ENCODE assay signal across 26 cellular contexts in the genomic region with DNA sequence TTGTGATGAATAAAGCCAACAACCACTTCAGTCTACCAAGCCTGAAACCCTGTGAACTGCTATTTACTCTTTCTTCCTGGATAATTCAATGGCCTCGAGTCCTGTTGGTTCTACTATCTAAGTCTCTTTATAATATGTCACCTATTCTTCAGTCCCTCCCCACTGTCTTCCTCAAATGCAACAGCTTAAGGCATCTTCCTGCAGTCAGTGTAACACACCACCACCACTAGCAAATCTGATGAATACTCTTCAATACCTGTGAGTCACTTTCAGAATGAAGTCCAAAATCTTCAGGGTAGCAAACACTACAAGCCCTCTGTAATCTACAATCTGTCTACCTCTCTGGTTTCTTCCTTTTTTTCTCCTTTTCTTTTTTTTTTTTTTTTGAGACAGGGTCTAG. TPM values are rescaled to one million over a fixed set of nuclear protein-coding genes. Genes with fewer than 3 reads are reported as not detected.
A peak's percentile ranks its signal among the peaks of the same experiment; 100 is the strongest.
DNase-seq lines count a peak whose midpoint lies in the region; ATAC-seq and TF ChIP-seq lines count a peak whose summit lies in the region.
"Had no signal": no experiment of that assay in that cellular context is flagged by ENCODE, and none has a peak within 500 bp of the region (broad histone marks: within the 10 kb centered on the region; RNA-seq: fewer than 3 reads in every experiment).

No MANE protein-coding gene starts in this region.

- no peaks in the 10 kb centered on the region for H3K27me3 ChIP-seq in DND-41 (ENCODE audit: insufficient read depth, low read length, poor library complexity)
- H3K27me3 ChIP-seq: ovary had no signal

- no peak overlapping the region for H3K4me3 ChIP-seq in DND-41 (ENCODE audit: low read depth in 1 of 2, low read length in 2 of 2)
- H3K4me3 ChIP-seq: HAP-1, K562, ovary, smooth muscle cell had no signal

- H3K27ac ChIP-seq in DND-41 (ENCODE audit: low read length), result no peak overlapping the region
- H3K27ac ChIP-seq: ovary had no signal

- peak; percentile 97 for ATAC-seq in activated CD4-positive, alpha-beta T cell treated with anti-CD3 and anti-CD28 coated beads for 36 hours
- ATAC-seq in DND-41 (ENCODE audit: insufficient read depth, low read depth) (0 out of 3 replicates have a peak, but pooled peaks have one; percentile 37), memory B cell (ENCODE audit: low read depth) (peak; percentile 17), HG02763 (IDR thresholded peaks at IDR 0.05; ENCODE audit: unreplicated experiment) (no peak)
- ATAC-seq in activated T-helper 17 cell treated with anti-CD3 and anti-CD28 coated beads, Interleukin-2, amount 50 U/mL, for 72 hours (replicated peaks), result peak; percentile 89
- ATAC-seq: K562, Panc1 had no signal

- H3K36me3 ChIP-seq in DND-41 (ENCODE audit: insufficient read depth, low read length), result peaks cover 18% of the 10 kb centered on the region
- H3K36me3 ChIP-seq: HAP-1, ovary had no signal

- no peaks in the 10 kb centered on the region for H3K4me1 ChIP-seq in DND-41 (ENCODE audit: insufficient read depth, low read length)
- H3K4me1 ChIP-seq: HAP-1 had no signal

- peaks cover 28% of the 10 kb centered on the region for H3K4me1 Mint-ChIP-seq in activated CD4-positive, alpha-beta T cell treated with anti-CD3 and anti-CD28 coated beads for 36 hours
- peaks cover 15% of the 10 kb centered on the region for H3K4me1 Mint-ChIP-seq in activated T-helper 17 cell treated with anti-CD3 and anti-CD28 coated beads, Interleukin-2, amount 50 U/mL, for 72 hours
- peaks cover 19% of the 10 kb centered on the region for H3K4me1 Mint-ChIP-seq in memory B cell
- no peaks in the 10 kb centered on the region for H3K4me1 Mint-ChIP-seq in glutamatergic neuron (ENCODE audit: low read depth, unreplicated experiment)

- no peak overlapping the region for H3K4me2 ChIP-seq in DND-41 (ENCODE audit: insufficient read depth, low read length)
- H3K4me2 ChIP-seq: smooth muscle cell had no signal

- H3K79me2 ChIP-seq in DND-41 (ENCODE audit: insufficient read depth, low read length), result peaks cover 92% of the 10 kb centered on the region

- peaks cover 17% of the 10 kb centered on the region; the same call in 1 of the 2 replicates for H4K20me1 ChIP-seq in DND-41 (ENCODE audit: insufficient read depth, low read length)

- peaks cover 23% of the 10 kb centered on the region for H3K9me3 Mint-ChIP-seq in activated CD4-positive, alpha-beta T cell treated with anti-CD3 and anti-CD28 coated beads for 36 hours (ENCODE audit: low read depth)
- H3K9me3 Mint-ChIP-seq in activated T-helper 17 cell treated with anti-CD3 and anti-CD28 coated beads, Interleukin-2, amount 50 U/mL, for 72 hours, result peaks cover 13% of the 10 kb centered on the region
- H3K9me3 Mint-ChIP-seq in memory B cell (peaks cover 9% of the 10 kb centered on the region), glutamatergic neuron (ENCODE audit: unreplicated experiment) (peaks cover 6% of the 10 kb centered on the region)

- CTCF ChIA-PET in activated CD4-positive, alpha-beta T cell treated with anti-CD3 and anti-CD28 coated beads for 36 hours (lab: Charles Lee), result interaction anchor here (1.5 kb wide), 1 partner anchor 50 kb away, joined by 4 read pairs; no protein-coding TSS in a partner anchor

- no peak overlapping the region for H3K27ac Mint-ChIP-seq in activated CD4-positive, alpha-beta T cell treated with anti-CD3 and anti-CD28 coated beads for 36 hours
- peak overlapping the region; percentile 47 for H3K27ac Mint-ChIP-seq in activated T-helper 17 cell treated with anti-CD3 and anti-CD28 coated beads, Interleukin-2, amount 50 U/mL, for 72 hours
- H3K27ac Mint-ChIP-seq in memory B cell, result peak overlapping the region; percentile 22
- no peak overlapping the region for H3K27ac Mint-ChIP-seq in glutamatergic neuron (ENCODE audit: unreplicated experiment)
- H3K27ac Mint-ChIP-seq: activated CD4-positive, alpha-beta memory T cell treated with anti-CD3 and anti-CD28 coated beads, Interleukin-2, amount 10 ng/mL, durations not matched to agents 7 days and 5 days; activated naive CD4-positive, alpha-beta T cell treated with anti-CD3 and anti-CD28 coated beads for 36 hours had no signal

- H3K9me3 ChIP-seq in DND-41 (ENCODE audit: insufficient read depth, low read length, severe bottlenecking), result peaks cover 13% of the 10 kb centered on the region
- H3K9me3 ChIP-seq: HAP-1, ovary had no signal

- H3K36me3 Mint-ChIP-seq in activated CD4-positive, alpha-beta T cell treated with anti-CD3 and anti-CD28 coated beads for 36 hours (ENCODE audit: low read depth), result peaks cover 32% of the 10 kb centered on the region
- peaks cover 16% of the 10 kb centered on the region for H3K36me3 Mint-ChIP-seq in activated T-helper 17 cell treated with anti-CD3 and anti-CD28 coated beads, Interleukin-2, amount 50 U/mL, for 72 hours (ENCODE audit: low read depth)
- H3K36me3 Mint-ChIP-seq in memory B cell (peaks cover 32% of the 10 kb centered on the region), glutamatergic neuron (ENCODE audit: unreplicated experiment) (peaks cover 19% of the 10 kb centered on the region)

- no peak for DNase-seq in activated CD4-positive, alpha-beta T cell treated with anti-CD3 and anti-CD28 coated beads for 36 hours
- no peak for DNase-seq in activated CD4-positive, alpha-beta T cell treated with anti-CD3 and anti-CD28 coated beads for 48 hours
- DNase-seq in DND-41 (no peak), memory B cell (ENCODE audit: low spot score in 2 of 2) (no peak), T1000 (lab: John Stamatoyannopoulos, UW) (no peak), glutamatergic neuron (no peak)
- DNase-seq: activated CD4-positive, alpha-beta memory T cell treated with anti-CD3 and anti-CD28 coated beads, Interleukin-2, amount 10 ng/mL, durations not matched to agents 7 days and 5 days; activated naive CD4-positive, alpha-beta T cell treated with anti-CD3 and anti-CD28 coated beads for 36 hours; AML-193; CD4-positive, alpha-beta memory T cell; cerebellar nuclear complex; DMS 273 treated with DMSO at 0.1 percent for 48 hours; midbrain; NCI-H2029; NCI-H2227 treated with DMSO at 0.1 percent for 48 hours; NCI-H69; ovary; SHP77 treated with DMSO at 0.1 percent for 48 hours; stimulated activated CD4-positive, alpha-beta T cell treated with anti-CD3 and anti-CD28 coated beads, Interleukin-1b, Interleukin-23, amount 100 ng/mL, for 48 hours; trophoblast cell had no signal

- POLR2A ChIA-PET in activated CD4-positive, alpha-beta T cell treated with anti-CD3 and anti-CD28 coated beads for 36 hours (lab: Charles Lee), result interaction anchor here (0.5 to 0.6 kb wide), 2 partner anchors 45 to 135 kb away, joined by 3 read pairs; no protein-coding TSS in a partner anchor

- H3K27me3 Mint-ChIP-seq in activated CD4-positive, alpha-beta T cell treated with anti-CD3 and anti-CD28 coated beads for 36 hours, result no peaks in the 10 kb centered on the region
- no peaks in the 10 kb centered on the region for H3K27me3 Mint-ChIP-seq in activated T-helper 17 cell treated with anti-CD3 and anti-CD28 coated beads, Interleukin-2, amount 50 U/mL, for 72 hours
- H3K27me3 Mint-ChIP-seq in memory B cell, result no peaks in the 10 kb centered on the region
- H3K27me3 Mint-ChIP-seq in glutamatergic neuron (ENCODE audit: unreplicated experiment), result peaks cover 2% of the 10 kb centered on the region
- H3K27me3 Mint-ChIP-seq: activated CD4-positive, alpha-beta memory T cell treated with anti-CD3 and anti-CD28 coated beads, Interleukin-2, amount 10 ng/mL, durations not matched to agents 7 days and 5 days; CD4-positive, alpha-beta memory T cell had no signal

- no peak overlapping the region for H3K4me3 Mint-ChIP-seq in activated CD4-positive, alpha-beta T cell treated with anti-CD3 and anti-CD28 coated beads for 36 hours
- H3K4me3 Mint-ChIP-seq in activated T-helper 17 cell treated with anti-CD3 and anti-CD28 coated beads, Interleukin-2, amount 50 U/mL, for 72 hours, result no peak overlapping the region
- no peak overlapping the region for H3K4me3 Mint-ChIP-seq in memory B cell
- H3K4me3 Mint-ChIP-seq in glutamatergic neuron (ENCODE audit: unreplicated experiment), result no peak overlapping the region
- H3K4me3 Mint-ChIP-seq: activated CD4-positive, alpha-beta memory T cell treated with anti-CD3 and anti-CD28 coated beads, Interleukin-2, amount 10 ng/mL, durations not matched to agents 7 days and 5 days; activated naive CD4-positive, alpha-beta T cell treated with anti-CD3 and anti-CD28 coated beads for 36 hours had no signal

- TF ChIP-seq CTCF in DND-41 (IDR thresholded peaks at IDR 0.05; ENCODE audit: borderline replicate concordance, extremely low read depth, low read length, poor library complexity, severe bottlenecking) (no peak), glutamatergic neuron (IDR thresholded peaks at IDR 0.05; ENCODE audit: partially characterized antibody, unreplicated experiment) (no peak)

- no peak overlapping the region for H3K9ac ChIP-seq in DND-41 (ENCODE audit: low read depth, low read length)

- H2AFZ ChIP-seq in DND-41 (ENCODE audit: low read depth, low read length), result no peak overlapping the region

- intact Hi-C loops in activated CD4-positive, alpha-beta T cell treated with anti-CD3 and anti-CD28 coated beads for 36 hours (cut with DNase I, micrococcal nuclease), result no loop called here

RNA-seq across cellular contexts. Expression of a gene that starts 32.9 kb away (rescaled TPM):
- 10 to 100 TPM; 40.2 to 44.9 TPM for total RNA-seq in activated CD4-positive, alpha-beta T cell treated with anti-CD3 and anti-CD28 coated beads for 36 hours
- 10 to 100 TPM; 39.3 to 59.0 TPM for total RNA-seq in activated T-helper 17 cell treated with anti-CD3 and anti-CD28 coated beads, Interleukin-2, amount 50 U/mL, for 72 hours
- total RNA-seq in glutamatergic neuron (ENCODE audit: unreplicated experiment), result 21.0 TPM

Comparison
In these comparisons a context has a peak if more than half of its experiments do, and no peak if none do; other contexts are left out.
1. H3K27ac Mint-ChIP-seq: peak in activated T-helper 17 cell treated with anti-CD3 and anti-CD28 coated beads, Interleukin-2, amount 50 U/mL, for 72 hours (single experiment) and memory B cell (single experiment); none in activated CD4-positive, alpha-beta T cell treated with anti-CD3 and anti-CD28 coated beads for 36 hours (single experiment) and glutamatergic neuron (single experiment).